19 cellular contexts compared by ENCODE assay signal in genomic region chr2:200772620-200773019, GRCh38.
DNase-seq lines count a peak whose midpoint lies in the region; ATAC-seq and TF ChIP-seq lines count a peak whose summit lies in the region.
"Had no signal": no experiment of that assay in that cellular context is flagged by ENCODE, and none has a peak within 500 bp of the region (broad histone marks: within the 10 kb centered on the region; RNA-seq: fewer than 3 reads in every experiment).

No MANE protein-coding gene starts in this region.

- intact Hi-C loops in dendritic cell treated with granulocyte-macrophage colony-stimulating factor and Interleukin-4, amounts not matched to agents 40 ng/mL and 50 ng/mL, for 4 days (cut with micrococcal nuclease), result no loop called here

- peak; percentile 59 for ATAC-seq in HG03108 (IDR thresholded peaks at IDR 0.05; ENCODE audit: unreplicated experiment)
- no peak for ATAC-seq in stimulated activated naive B cell treated with anti-CD40 and anti-IgM and Interleukin-4, amounts not matched to agents 10 μg/mL and 1 μg/mL and 100 μg/mL, for 72 hours (replicated peaks)
- ATAC-seq: HCT116, HepG2 had no signal

- H3K27ac Mint-ChIP-seq in dendritic cell treated with granulocyte-macrophage colony-stimulating factor and Interleukin-4, amounts not matched to agents 40 ng/mL and 50 ng/mL, for 4 days, result peak overlapping the region; percentile 50
- H3K27ac Mint-ChIP-seq in stimulated activated naive B cell treated with anti-CD40 and anti-IgM and Interleukin-4, amounts not matched to agents 10 μg/mL and 1 μg/mL and 100 μg/mL, for 72 hours, result no peak overlapping the region
- H3K27ac Mint-ChIP-seq: CD14-positive monocyte; CD4-positive, alpha-beta memory T cell; HFFc6 had no signal

- H3K27me3 Mint-ChIP-seq in dendritic cell treated with granulocyte-macrophage colony-stimulating factor and Interleukin-4, amounts not matched to agents 40 ng/mL and 50 ng/mL, for 4 days, result no peaks in the 10 kb centered on the region
- no peaks in the 10 kb centered on the region for H3K27me3 Mint-ChIP-seq in stimulated activated naive B cell treated with anti-CD40 and anti-IgM and Interleukin-4, amounts not matched to agents 10 μg/mL and 1 μg/mL and 100 μg/mL, for 72 hours

- H3K9me3 Mint-ChIP-seq in dendritic cell treated with granulocyte-macrophage colony-stimulating factor and Interleukin-4, amounts not matched to agents 40 ng/mL and 50 ng/mL, for 4 days, result no peaks in the 10 kb centered on the region
- peaks cover 0 to 6% of the 10 kb centered on the region in 2 donors for H3K9me3 Mint-ChIP-seq in stimulated activated naive B cell treated with anti-CD40 and anti-IgM and Interleukin-4, amounts not matched to agents 10 μg/mL and 1 μg/mL and 100 μg/mL, for 72 hours

- peaks cover 12% of the 10 kb centered on the region for H3K4me1 Mint-ChIP-seq in dendritic cell treated with granulocyte-macrophage colony-stimulating factor and Interleukin-4, amounts not matched to agents 40 ng/mL and 50 ng/mL, for 4 days (ENCODE audit: low read depth)
- H3K4me1 Mint-ChIP-seq in stimulated activated naive B cell treated with anti-CD40 and anti-IgM and Interleukin-4, amounts not matched to agents 10 μg/mL and 1 μg/mL and 100 μg/mL, for 72 hours, result peaks cover 5 to 6% of the 10 kb centered on the region in 2 donors
- H3K4me1 Mint-ChIP-seq: CD4-positive, alpha-beta memory T cell had no signal

- H3K4me3 ChIP-seq in GM12865 (ENCODE audit: low read depth, low read length), result no peak overlapping the region
- H3K4me3 ChIP-seq: GM23248 had no signal

- no peak for TF ChIP-seq CTCF in GM12865 (IDR thresholded peaks at IDR 0.05; ENCODE audit: insufficient read depth, low read depth, low read length, missing control alignments)

- H3K4me3 Mint-ChIP-seq in dendritic cell treated with granulocyte-macrophage colony-stimulating factor and Interleukin-4, amounts not matched to agents 40 ng/mL and 50 ng/mL, for 4 days, result no peak overlapping the region
- no peak overlapping the region for H3K4me3 Mint-ChIP-seq in stimulated activated naive B cell treated with anti-CD40 and anti-IgM and Interleukin-4, amounts not matched to agents 10 μg/mL and 1 μg/mL and 100 μg/mL, for 72 hours
- H3K4me3 Mint-ChIP-seq: CD14-positive monocyte; CD4-positive, alpha-beta memory T cell; HFFc6 had no signal

- DNase-seq in GM12865 (ENCODE audit: low read depth) (peak; percentile 31), NCI-H2196 (lab: John Stamatoyannopoulos, UW; ENCODE audit: unreplicated experiment) (no peak), NCI-H524 treated with DMSO at 0.1 percent for 48 hours (lab: John Stamatoyannopoulos, UW) (no peak)
- DNase-seq in stimulated activated naive B cell treated with anti-CD40 and anti-IgM and Interleukin-4, amounts not matched to agents 10 μg/mL and 1 μg/mL and 100 μg/mL, for 72 hours, result no peak
- DNase-seq: ACHN; CD4-positive, alpha-beta memory T cell; DMS53; DND-41; EL; GM23248; H7; HFFc6; KBM-7 had no signal

- no peaks in the 10 kb centered on the region for H3K36me3 Mint-ChIP-seq in dendritic cell treated with granulocyte-macrophage colony-stimulating factor and Interleukin-4, amounts not matched to agents 40 ng/mL and 50 ng/mL, for 4 days (ENCODE audit: low read depth)
- H3K36me3 Mint-ChIP-seq in stimulated activated naive B cell treated with anti-CD40 and anti-IgM and Interleukin-4, amounts not matched to agents 10 μg/mL and 1 μg/mL and 100 μg/mL, for 72 hours, result peaks cover 0 to 3% of the 10 kb centered on the region in 2 donors
- H3K36me3 Mint-ChIP-seq: CD4-positive, alpha-beta memory T cell; IgD-negative memory B cell had no signal
